17 cellular contexts compared by ENCODE assay signal in the genomic region with DNA sequence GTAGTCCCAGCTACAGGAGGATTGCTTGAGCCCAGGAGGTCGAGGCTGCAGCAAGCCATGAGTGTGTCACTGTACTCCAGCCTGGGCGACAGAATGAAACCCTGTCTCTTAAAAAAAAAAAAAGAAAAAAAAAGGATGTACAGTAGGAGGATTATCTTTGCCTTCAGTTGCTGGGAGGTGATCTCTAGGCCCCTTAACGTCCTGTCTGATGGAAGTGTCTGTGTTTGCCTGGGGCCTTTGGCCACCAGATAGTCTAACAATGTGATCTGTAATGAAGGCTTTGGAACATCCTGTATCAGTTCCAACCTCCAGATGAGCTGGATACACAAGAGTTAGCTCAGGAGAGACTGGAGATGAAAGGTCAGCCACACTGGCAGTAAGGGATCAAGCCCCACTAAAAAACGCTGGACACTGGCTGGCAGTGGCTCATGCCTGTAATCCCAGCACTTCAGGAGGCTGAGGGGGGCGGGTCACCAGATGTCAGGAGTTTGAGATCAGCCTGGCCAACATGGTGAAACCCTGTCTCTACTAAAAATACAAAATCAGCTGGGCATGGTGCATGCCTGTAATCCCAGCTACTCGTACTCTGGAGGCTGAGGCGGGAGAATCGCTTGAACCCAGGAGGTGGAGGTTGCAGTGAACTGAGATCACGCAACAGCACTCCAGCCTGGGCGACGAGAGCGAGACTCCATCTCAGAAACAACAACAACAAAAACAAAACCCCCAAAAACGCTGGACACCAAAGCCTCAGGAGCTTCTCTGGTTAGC. TPM values are rescaled to one million over a fixed set of nuclear protein-coding genes. Genes with fewer than 3 reads are reported as not detected.
A peak's percentile ranks its signal among the peaks of the same experiment; 100 is the strongest.
DNase-seq lines count a peak whose midpoint lies in the region; ATAC-seq and TF ChIP-seq lines count a peak whose summit lies in the region.
"Had no signal": no experiment of that assay in that cellular context is flagged by ENCODE, and none has a peak within 500 bp of the region (broad histone marks: within the 10 kb centered on the region; RNA-seq: fewer than 3 reads in every experiment).

No MANE protein-coding gene starts in this region.

- ATAC-seq in HCT116 = no peak
- ATAC-seq: esophagus mucosa had no signal

- peak overlapping the region; percentile 36; the same call in 1 of the 2 replicates for H3K9ac ChIP-seq in HCT116 (ENCODE audit: low read length)

- H3K4me3 ChIP-seq in HCT116 (replicated peaks in 1 of 2; ENCODE audit: low read depth in 1 of 2, low read length in 2 of 2) (peak overlapping the region in 1 of 2 experiments; percentile 33; a peak in 2 of 4 replicates), osteoblast (ENCODE audit: insufficient read depth, low read length) (no peak overlapping the region)

- H3K27ac ChIP-seq in HCT116 (ENCODE audit: low read depth, low read length) (no peak overlapping the region), osteoblast (ENCODE audit: low read depth, low read length) (no peak overlapping the region)

- BruUV-seq in HCT116 (replicated peaks; lab: Mats Ljungman, UMichigan) = no TSS peak

- H3K9me3 ChIP-seq in HCT116 (ENCODE audit: control insufficient read depth in 1 of 2, insufficient read depth in 1 of 2, low read depth in 1 of 2, low read length in 2 of 2) (no peaks in the 10 kb centered on the region), osteoblast (ENCODE audit: low read depth, low read length) (no peaks in the 10 kb centered on the region)

- no peaks in the 10 kb centered on the region for H3K27me3 ChIP-seq in HCT116 (ENCODE audit: insufficient read depth, low read length)
- H3K27me3 ChIP-seq in osteoblast (ENCODE audit: insufficient read depth, low read length) = peaks cover 3% of the 10 kb centered on the region

- H3K4me2 ChIP-seq in HCT116 (ENCODE audit: low read length) (peak overlapping the region; percentile 75), osteoblast (ENCODE audit: insufficient read depth, low read length) (no peak overlapping the region)

- no peak for DNase-seq in activated CD4-positive, alpha-beta T cell treated with anti-CD3 and anti-CD28 coated beads, Interleukin-2, amount 10 ng/mL, durations not matched to agents 24 days and 14 days
- DNase-seq in activated CD4-positive, alpha-beta T cell treated with anti-CD3 and anti-CD28 coated beads, Interleukin-2, amount 50 U/mL, for 4 hours = no peak
- DNase-seq in HCT116 (ENCODE audit: low read depth, low spot score) (no peak), osteoblast (ENCODE audit: insufficient read length, low spot score, missing footprints) (peak; percentile 35), amygdala (lab: John Stamatoyannopoulos, UW) (no peak), NCI-H774 (lab: John Stamatoyannopoulos, UW) (no peak), SW480 (ENCODE audit: low spot score) (no peak)
- no peak for DNase-seq in activated T-helper 2 cell treated with anti-CD3 and anti-CD28 coated beads, Interferon-gamma antibody, Interleukin-2, Interleukin-4, amounts not matched to agents 10 μg/mL and 5 μg/mL and 100 μg/mL, durations not matched to agents 14 hours and 24 hours and 36 hours (ENCODE audit: low spot score)
- DNase-seq: cortex of kidney, NCI-H524 treated with DMSO at 0.1 percent for 48 hours, posterior cingulate gyrus, RPMI8226, SW 1271 had no signal

- no peaks in the 10 kb centered on the region for H3K36me3 Mint-ChIP-seq in activated CD4-positive, alpha-beta T cell treated with anti-CD3 and anti-CD28 coated beads, Interleukin-2, amount 10 ng/mL, durations not matched to agents 24 days and 14 days (ENCODE audit: low read depth)
- no peaks in the 10 kb centered on the region for H3K36me3 Mint-ChIP-seq in activated T-helper 2 cell treated with anti-CD3 and anti-CD28 coated beads, Interferon-gamma antibody, Interleukin-2, Interleukin-4, amounts not matched to agents 10 μg/mL and 5 μg/mL and 100 μg/mL, durations not matched to agents 14 hours and 24 hours and 36 hours (ENCODE audit: low read depth)

- H3K4me1 ChIP-seq in HCT116 (ENCODE audit: control insufficient read depth in 1 of 2, insufficient read depth in 2 of 2, low read length in 2 of 2) (peaks cover 13 to 58% of the 10 kb centered on the region in 2 experiments), osteoblast (ENCODE audit: insufficient read depth, low read length) (no peaks in the 10 kb centered on the region)

- TF ChIP-seq CTCF in HCT116 (IDR thresholded peaks at IDR 0.05 in 2 of 3, conservative IDR thresholded peaks at IDR 0.05 in 1 of 3; ENCODE audit: borderline replicate concordance in 1 of 3, insufficient read depth in 1 of 3, low read depth in 2 of 3, low read length in 2 of 3) (no peak), osteoblast (IDR thresholded peaks at IDR 0.05; ENCODE audit: extremely low read depth, low read depth, low read length) (no peak)

- peak overlapping the region; percentile 52 for H2AFZ ChIP-seq in HCT116 (ENCODE audit: low read depth, low read length, poor library complexity, severe bottlenecking)
- no peak overlapping the region for H2AFZ ChIP-seq in osteoblast (ENCODE audit: low read length)

- peak overlapping the region; percentile 55 for H3K4me3 Mint-ChIP-seq in activated CD4-positive, alpha-beta T cell treated with anti-CD3 and anti-CD28 coated beads, Interleukin-2, amount 10 ng/mL, durations not matched to agents 24 days and 14 days
- H3K4me3 Mint-ChIP-seq in activated T-helper 2 cell treated with anti-CD3 and anti-CD28 coated beads, Interferon-gamma antibody, Interleukin-2, Interleukin-4, amounts not matched to agents 10 μg/mL and 5 μg/mL and 100 μg/mL, durations not matched to agents 14 hours and 24 hours and 36 hours (ENCODE audit: low read depth) = no peak overlapping the region

- H3K36me3 ChIP-seq in HCT116 (ENCODE audit: control insufficient read depth in 1 of 2, insufficient read depth in 2 of 2, low read length in 2 of 2) (no peaks in the 10 kb centered on the region), osteoblast (ENCODE audit: insufficient read depth, low read length) (no peaks in the 10 kb centered on the region)

- intact Hi-C loops in activated CD4-positive, alpha-beta T cell treated with anti-CD3 and anti-CD28 coated beads, Interleukin-2, amount 10 ng/mL, durations not matched to agents 24 days and 14 days (cut with micrococcal nuclease) = no loop called here
- intact Hi-C loops in HCT116 (cut with micrococcal nuclease) = no loop called here
- intact Hi-C loops in activated T-helper 2 cell treated with anti-CD3 and anti-CD28 coated beads, Interferon-gamma antibody, Interleukin-2, Interleukin-4, amounts not matched to agents 10 μg/mL and 5 μg/mL and 100 μg/mL, durations not matched to agents 14 hours and 24 hours and 36 hours (cut with micrococcal nuclease) = no loop called here

- peaks cover 28% of the 10 kb centered on the region for H3K4me1 Mint-ChIP-seq in activated CD4-positive, alpha-beta T cell treated with anti-CD3 and anti-CD28 coated beads, Interleukin-2, amount 10 ng/mL, durations not matched to agents 24 days and 14 days
- peaks cover 42% of the 10 kb centered on the region for H3K4me1 Mint-ChIP-seq in activated T-helper 2 cell treated with anti-CD3 and anti-CD28 coated beads, Interferon-gamma antibody, Interleukin-2, Interleukin-4, amounts not matched to agents 10 μg/mL and 5 μg/mL and 100 μg/mL, durations not matched to agents 14 hours and 24 hours and 36 hours (ENCODE audit: low read depth)

- TF ChIP-seq RAD21 in HCT116 (IDR thresholded peaks at IDR 0.05; ENCODE audit: low read depth) = no peak

- no peaks in the 10 kb centered on the region for H3K9me2 ChIP-seq in HCT116 (ENCODE audit: insufficient read depth)

- H4K20me1 ChIP-seq in HCT116 (ENCODE audit: insufficient read depth) (no peaks in the 10 kb centered on the region), osteoblast (ENCODE audit: insufficient read depth, low read length) (no peaks in the 10 kb centered on the region)

- H3K27me3 Mint-ChIP-seq in activated CD4-positive, alpha-beta T cell treated with anti-CD3 and anti-CD28 coated beads, Interleukin-2, amount 10 ng/mL, durations not matched to agents 24 days and 14 days = no peaks in the 10 kb centered on the region
- no peaks in the 10 kb centered on the region for H3K27me3 Mint-ChIP-seq in activated T-helper 2 cell treated with anti-CD3 and anti-CD28 coated beads, Interferon-gamma antibody, Interleukin-2, Interleukin-4, amounts not matched to agents 10 μg/mL and 5 μg/mL and 100 μg/mL, durations not matched to agents 14 hours and 24 hours and 36 hours (ENCODE audit: low read depth)

- no peak for TF ChIP-seq POLR2A in HCT116 (IDR thresholded peaks at IDR 0.05; ENCODE audit: borderline replicate concordance, extremely low read depth, insufficient read depth, insufficient read length)

- CTCF ChIA-PET in HCT116 (lab: Charles Lee) = interaction anchor here (1.3 kb wide), 1 partner anchor 12 kb away, joined by 5 read pairs; no protein-coding TSS in a partner anchor

- H3K27ac Mint-ChIP-seq in activated CD4-positive, alpha-beta T cell treated with anti-CD3 and anti-CD28 coated beads, Interleukin-2, amount 10 ng/mL, durations not matched to agents 24 days and 14 days = peak overlapping the region; percentile 81
- H3K27ac Mint-ChIP-seq in activated T-helper 2 cell treated with anti-CD3 and anti-CD28 coated beads, Interferon-gamma antibody, Interleukin-2, Interleukin-4, amounts not matched to agents 10 μg/mL and 5 μg/mL and 100 μg/mL, durations not matched to agents 14 hours and 24 hours and 36 hours = peak overlapping the region; percentile 81

- RAD21 ChIA-PET in HCT116 (lab: Charles Lee; ENCODE audit: low non-redundant PET in 1 of 2, low total read pairs in 2 of 2, uncharacterized antibody in 2 of 2, unreplicated experiment in 2 of 2) = interaction anchor here in 1 of 2 experiments (0.7 kb wide), 1 partner anchor 16 kb away, joined by 5 read pairs; no protein-coding TSS in a partner anchor

- POLR2A ChIA-PET in HCT116 (lab: Charles Lee) = no interaction called here

- H3K9me3 Mint-ChIP-seq in activated CD4-positive, alpha-beta T cell treated with anti-CD3 and anti-CD28 coated beads, Interleukin-2, amount 10 ng/mL, durations not matched to agents 24 days and 14 days = no peaks in the 10 kb centered on the region
- H3K9me3 Mint-ChIP-seq in activated T-helper 2 cell treated with anti-CD3 and anti-CD28 coated beads, Interferon-gamma antibody, Interleukin-2, Interleukin-4, amounts not matched to agents 10 μg/mL and 5 μg/mL and 100 μg/mL, durations not matched to agents 14 hours and 24 hours and 36 hours = no peaks in the 10 kb centered on the region

- H3K79me2 ChIP-seq in HCT116 (ENCODE audit: insufficient read depth, low read length) (no peaks in the 10 kb centered on the region), osteoblast (ENCODE audit: insufficient read depth, low read length) (no peaks in the 10 kb centered on the region)

RNA-seq across cellular contexts. Expression of gene HNF1A, which starts 19.0 kb away (rescaled TPM):
- not detected in 2 replicates for total RNA-seq in activated CD4-positive, alpha-beta T cell treated with anti-CD3 and anti-CD28 coated beads, Interleukin-2, amount 10 ng/mL, durations not matched to agents 24 days and 14 days
- total RNA-seq in HCT116 (2021; ENCODE audit: unreplicated experiment) (not detected), osteoblast (not detected in 2 replicates)
- 0.03 TPM in 1 of 2 replicates, not detected in the other for polyA plus RNA-seq in HCT116 (2012)
- total RNA-seq in activated T-helper 2 cell treated with anti-CD3 and anti-CD28 coated beads, Interferon-gamma antibody, Interleukin-2, Interleukin-4, amounts not matched to agents 10 μg/mL and 5 μg/mL and 100 μg/mL, durations not matched to agents 14 hours and 24 hours and 36 hours = not detected in 2 replicates
- total RNA-seq: A673, esophagus mucosa, glomerular endothelial cell, urinary bladder had no signal

RNA-seq across cellular contexts. Expression of gene SPPL3, which starts 55.1 kb away (rescaled TPM):
- total RNA-seq in activated CD4-positive, alpha-beta T cell treated with anti-CD3 and anti-CD28 coated beads, Interleukin-2, amount 10 ng/mL, durations not matched to agents 24 days and 14 days = 28.2 and 33.6 TPM in 2 replicates
- total RNA-seq in HCT116 (2021; ENCODE audit: unreplicated experiment) = 39.7 TPM
- polyA plus RNA-seq in HCT116 (2012) = 24.3 and 28.6 TPM in 2 replicates
- 33.4 and 38.2 TPM in 2 replicates for total RNA-seq in activated T-helper 2 cell treated with anti-CD3 and anti-CD28 coated beads, Interferon-gamma antibody, Interleukin-2, Interleukin-4, amounts not matched to agents 10 μg/mL and 5 μg/mL and 100 μg/mL, durations not matched to agents 14 hours and 24 hours and 36 hours
- 10.9 TPM in 2 replicates for total RNA-seq in osteoblast

RNA-seq across cellular contexts. Expression of gene C12orf43, which starts 57.0 kb away (rescaled TPM):
- total RNA-seq in activated CD4-positive, alpha-beta T cell treated with anti-CD3 and anti-CD28 coated beads, Interleukin-2, amount 10 ng/mL, durations not matched to agents 24 days and 14 days = 32.5 and 35.3 TPM in 2 replicates
- total RNA-seq in HCT116 (2021; ENCODE audit: unreplicated experiment) (16.2 TPM), osteoblast (11.8 and 15.2 TPM in 2 replicates)
- polyA plus RNA-seq in HCT116 (2012) = 9.7 and 10.8 TPM in 2 replicates
- 26.3 and 30.3 TPM in 2 replicates for total RNA-seq in activated T-helper 2 cell treated with anti-CD3 and anti-CD28 coated beads, Interferon-gamma antibody, Interleukin-2, Interleukin-4, amounts not matched to agents 10 μg/mL and 5 μg/mL and 100 μg/mL, durations not matched to agents 14 hours and 24 hours and 36 hours
